ENCODE assay signal across 7 cellular contexts in genomic region chrX:30149226-30149625, GRCh38.
DNase-seq lines count a peak whose midpoint lies in the region; FAIRE-seq and TF ChIP-seq lines count a peak whose summit lies in the region.
"Not testable (repeated sequence)": the region's sequence is repeated elsewhere in the genome, so short reads cannot be mapped to it uniquely, and the experiment has no call there.

No MANE protein-coding gene starts in this region.

- not testable (repeated sequence) for H3K23ac ChIP-seq in mesenchymal stem cell (ENCODE audit: low read length in 2 of 2)

- POLR2A ChIA-PET in A673 (lab: Charles Lee; ENCODE audit: low non-redundant PET) = not testable (repeated sequence)

- H3K4me1 ChIP-seq in A673 (ENCODE audit: insufficient read depth, low read length, poor library complexity, severe bottlenecking) = peaks cover 16% of the 10 kb centered on the region
- H3K4me1 ChIP-seq in mesenchymal stem cell (ENCODE audit: control insufficient read depth, insufficient read depth, low read depth, low read length) = not testable (repeated sequence)

- not testable (repeated sequence) for H4K91ac ChIP-seq in mesenchymal stem cell (ENCODE audit: low read length)

- H3K4ac ChIP-seq in mesenchymal stem cell (ENCODE audit: low read depth in 1 of 2, low read length in 2 of 2) = not testable (repeated sequence)

- H3K9me3 ChIP-seq in A673 (ENCODE audit: low read depth, low read length, poor library complexity, severe bottlenecking); SK-N-MC (ENCODE audit: low read depth, low read length); mesenchymal stem cell (ENCODE audit: control insufficient read depth, low read length): not testable (repeated sequence)

- not testable (repeated sequence) for H2BK15ac ChIP-seq in mesenchymal stem cell (ENCODE audit: low read depth, poor library complexity, severe bottlenecking)

- TF ChIP-seq CTCF in A673 (conservative IDR thresholded peaks at IDR 0.05; ENCODE audit: low read depth, low read length); bronchial epithelial cell (IDR thresholded peaks at IDR 0.05; ENCODE audit: insufficient read depth, low read length, severe bottlenecking): not testable (repeated sequence)

- H3K9ac ChIP-seq in SK-N-MC (ENCODE audit: insufficient read length); mesenchymal stem cell (ENCODE audit: low read length): not testable (repeated sequence)

- not testable (repeated sequence) for BruUV-seq in A673 (replicated peaks; lab: Mats Ljungman, UMichigan)

- not testable (repeated sequence) for H2BK120ac ChIP-seq in mesenchymal stem cell (ENCODE audit: low read depth, low read length)

- not testable (repeated sequence) for H2AK5ac ChIP-seq in mesenchymal stem cell (ENCODE audit: low read length, severe bottlenecking)

- H2BK5ac ChIP-seq in mesenchymal stem cell (ENCODE audit: low read depth, low read length, poor library complexity, severe bottlenecking) = not testable (repeated sequence)

- H3K14ac ChIP-seq in mesenchymal stem cell (ENCODE audit: low read length in 2 of 2) = not testable (repeated sequence)

- intact Hi-C loops in A673 (cut with micrococcal nuclease; ENCODE audit: unreplicated experiment) = not testable (repeated sequence)

- H3K18ac ChIP-seq in mesenchymal stem cell (ENCODE audit: low read depth in 1 of 2, low read length in 2 of 2) = not testable (repeated sequence)

- not testable (repeated sequence) for H3K4me2 ChIP-seq in mesenchymal stem cell (ENCODE audit: low read length, poor library complexity, severe bottlenecking)

- DNase-seq in A673 (ENCODE audit: low spot score) = peak; percentile 66
- peak; percentile 67 for DNase-seq in EH (ENCODE audit: low read depth)
- not testable (repeated sequence) for DNase-seq in HTR-8/SVneo (ENCODE audit: insufficient read length, low spot score)
- DNase-seq in NCI-H226 = peak; percentile 8
- DNase-seq in SK-N-MC (ENCODE audit: low read depth, low spot score) = peak; percentile 81
- peak; percentile 2 for DNase-seq in bronchial epithelial cell (ENCODE audit: low read depth)
- DNase-seq in mesenchymal stem cell = peak; percentile 43

- not testable (repeated sequence) for H3K36me3 ChIP-seq in A673 (ENCODE audit: insufficient read depth, low read length, poor library complexity, severe bottlenecking); SK-N-MC (ENCODE audit: insufficient read depth, low read length); bronchial epithelial cell (ENCODE audit: control insufficient read depth, insufficient read depth, low read length); mesenchymal stem cell (ENCODE audit: control insufficient read depth in 1 of 2, insufficient read depth in 2 of 2, low read depth in 1 of 2, low read length in 2 of 2)

- not testable (repeated sequence) for H3K27ac ChIP-seq in A673 (ENCODE audit: low read depth, low read length, poor library complexity, severe bottlenecking); mesenchymal stem cell (ENCODE audit: low read length, poor library complexity, severe bottlenecking)
- H3K27ac ChIP-seq in SK-N-MC = peak overlapping the region; percentile 78; the same call in 1 of the 2 replicates

- not testable (repeated sequence) for H3K4me3 ChIP-seq in A673 (ENCODE audit: low read depth, low read length, poor library complexity, severe bottlenecking); SK-N-MC; bronchial epithelial cell (ENCODE audit: low read depth, low read length); mesenchymal stem cell (ENCODE audit: insufficient read depth in 1 of 2, low read depth in 1 of 2, low read length in 2 of 2)

- not testable (repeated sequence) for H3K27me3 ChIP-seq in A673 (replicated peaks; ENCODE audit: insufficient read depth, low read depth, low read length, poor library complexity); bronchial epithelial cell (ENCODE audit: control insufficient read depth, insufficient read depth, low read length)
- peaks cover 0 to 32% of the 10 kb centered on the region in 2 experiments for H3K27me3 ChIP-seq in mesenchymal stem cell (ENCODE audit: control insufficient read depth in 1 of 2, insufficient read depth in 1 of 2, low read length in 2 of 2)

- H2BK12ac ChIP-seq in mesenchymal stem cell (ENCODE audit: low read length in 2 of 2) = not testable (repeated sequence)

- H3K79me1 ChIP-seq in mesenchymal stem cell (replicated peaks; ENCODE audit: low read length, poor library complexity, severe bottlenecking) = not testable (repeated sequence)

- peak; percentile 80 for FAIRE-seq in HTR-8/SVneo (lab: Jason Lieb, UNC)
- FAIRE-seq in bronchial epithelial cell (lab: Jason Lieb, UNC) = not testable (repeated sequence)

- CTCF ChIA-PET in A673 (lab: Charles Lee) = not testable (repeated sequence)

- not testable (repeated sequence) for H4K8ac ChIP-seq in mesenchymal stem cell (ENCODE audit: low read length)

- WGBS in mesenchymal stem cell = 58% methylated on average over 4 of the region's 5 CpGs

- H2AFZ ChIP-seq in mesenchymal stem cell (ENCODE audit: low read depth, low read length) = not testable (repeated sequence)
